Comparison of ENCODE assay signal across 14 cellular contexts in genomic region chr2:142112648-142113278, GRCh38. TPM values are rescaled to one million over a fixed set of nuclear protein-coding genes. Genes with fewer than 3 reads are reported as not detected.
DNase-seq lines count a peak whose midpoint lies in the region; ATAC-seq, FAIRE-seq and TF ChIP-seq lines count a peak whose summit lies in the region.
"Had no signal": no experiment of that assay in that cellular context is flagged by ENCODE, and none has a peak within 500 bp of the region (broad histone marks: within the 10 kb centered on the region; RNA-seq: fewer than 3 reads in every experiment).

No MANE protein-coding gene starts in this region.

- WGBS in lower leg skin, 2 donors: 80 to 86% methylated on average over 2 of the region's 2 CpGs

- FAIRE-seq in bronchial epithelial cell (lab: Jason Lieb, UNC): no peak
- FAIRE-seq: colon, H1 had no signal

- H3K27ac Mint-ChIP-seq in Calu3 (ENCODE audit: unreplicated experiment): no peak overlapping the region
- H3K27ac Mint-ChIP-seq: nephron; T-helper 2 cell treated with Interferon-gamma antibody and Interleukin-4, amounts not matched to agents 5 μg/mL and 100 μg/mL, for 36 hours had no signal

- H3K27ac ChIP-seq in left lung: no peak overlapping the region

- H3K27me3 Mint-ChIP-seq in Calu3 (ENCODE audit: unreplicated experiment): no peaks in the 10 kb centered on the region

- H3K9me3 ChIP-seq in Loucy (ENCODE audit: insufficient read depth, low read depth, low read length): no peaks in the 10 kb centered on the region
- no peaks in the 10 kb centered on the region for H3K9me3 ChIP-seq in left lung
- H3K9me3 ChIP-seq in BE2C: no peaks in the 10 kb centered on the region
- H3K9me3 ChIP-seq: tibial nerve had no signal

- H3K27me3 ChIP-seq in Loucy (ENCODE audit: insufficient read depth, low read length, poor library complexity, severe bottlenecking) (no peaks in the 10 kb centered on the region), bronchial epithelial cell (ENCODE audit: control insufficient read depth, insufficient read depth, low read length) (no peaks in the 10 kb centered on the region), left lung (no peaks in the 10 kb centered on the region), BE2C (no peaks in the 10 kb centered on the region)
- H3K27me3 ChIP-seq: tibial nerve had no signal

- H3F3A ChIP-seq in Loucy (ENCODE audit: low read depth): no peaks in the 10 kb centered on the region

- H3K36me3 ChIP-seq in Loucy (ENCODE audit: insufficient read depth, low read length) (no peaks in the 10 kb centered on the region), bronchial epithelial cell (ENCODE audit: control insufficient read depth, insufficient read depth, low read length) (no peaks in the 10 kb centered on the region), left lung (no peaks in the 10 kb centered on the region), BE2C (no peaks in the 10 kb centered on the region)
- H3K36me3 ChIP-seq: tibial nerve had no signal

- no peaks in the 10 kb centered on the region for H3K4me1 Mint-ChIP-seq in Calu3 (ENCODE audit: low read depth, unreplicated experiment)
- H3K4me1 Mint-ChIP-seq: nephron had no signal

- TF ChIP-seq POLR2A in lower leg skin (IDR thresholded peaks at IDR 0.05): no peak

- H3K4me2 ChIP-seq in Loucy (ENCODE audit: low read depth, low read length, poor library complexity, severe bottlenecking): no peak overlapping the region

- intact Hi-C loops in Calu3 (cut with micrococcal nuclease; ENCODE audit: unreplicated experiment) (loop anchor here (10.0 kb wide), 1 partner anchor 158 kb away; no protein-coding TSS in a partner anchor), left lung (cut with DNase I) (no loop called here), lower leg skin (cut with DNase I; ENCODE audit: low total_unique reads) (no loop called here)

- DNase-seq in Calu3 (peak; percentile 10), bronchial epithelial cell (ENCODE audit: low read depth) (peak; percentile 75), left lung (no peak), NCI-H1105 (lab: John Stamatoyannopoulos, UW) (no peak), BE2C (no peak), lower leg skin (ENCODE audit: low spot score in 2 of 2) (no peak)
- DNase-seq: activated T-cell treated with anti-CD3 and anti-CD28 coated beads for 4 hours had no signal

- H3K4me3 ChIP-seq in Loucy (ENCODE audit: low read length, poor library complexity, severe bottlenecking) (no peak overlapping the region), bronchial epithelial cell (ENCODE audit: low read depth, low read length) (no peak overlapping the region), left lung (no peak overlapping the region), BE2C (ENCODE audit: low read depth, low read length) (no peak overlapping the region), lower leg skin (ENCODE audit: low read depth, poor library complexity, severe bottlenecking) (no peak overlapping the region)
- H3K4me3 ChIP-seq: tibial nerve had no signal

- no TSS peak for BruUV-seq in Calu3 (replicated peaks; lab: Mats Ljungman, UMichigan)

- no peaks in the 10 kb centered on the region for H3K4me1 ChIP-seq in Loucy (ENCODE audit: insufficient read depth, low read length, poor library complexity, severe bottlenecking)
- H3K4me1 ChIP-seq in left lung: no peaks in the 10 kb centered on the region
- H3K4me1 ChIP-seq in BE2C: no peaks in the 10 kb centered on the region
- H3K4me1 ChIP-seq: tibial nerve had no signal

- H3K9ac ChIP-seq in Loucy (ENCODE audit: low read depth, low read length, poor library complexity, severe bottlenecking): no peak overlapping the region

- no peaks in the 10 kb centered on the region for H3K36me3 Mint-ChIP-seq in Calu3 (ENCODE audit: insufficient read depth, unreplicated experiment)

- no peaks in the 10 kb centered on the region for H3K9me2 ChIP-seq in Loucy (replicated peaks; ENCODE audit: low read depth, low read length)

- peak; percentile 27 for ATAC-seq in left lung
- no peak for ATAC-seq in GM21576 (IDR thresholded peaks at IDR 0.05; ENCODE audit: unreplicated experiment)

- no peaks in the 10 kb centered on the region for H4K20me1 ChIP-seq in Loucy (ENCODE audit: insufficient read depth, low read length, poor library complexity, severe bottlenecking)

- H3K79me2 ChIP-seq in Loucy (ENCODE audit: insufficient read depth, low read length): no peaks in the 10 kb centered on the region

- no peak overlapping the region for H3K4me3 Mint-ChIP-seq in Calu3 (ENCODE audit: low read depth, unreplicated experiment)
- H3K4me3 Mint-ChIP-seq: nephron; T-helper 2 cell treated with Interferon-gamma antibody and Interleukin-4, amounts not matched to agents 5 μg/mL and 100 μg/mL, for 36 hours had no signal

- TF ChIP-seq CTCF in Calu3 (IDR thresholded peaks at IDR 0.05; ENCODE audit: unreplicated experiment) (no peak), Loucy (conservative IDR thresholded peaks at IDR 0.05; ENCODE audit: low read length) (0 out of 2 replicates have a peak, but pooled peaks have one; percentile 11), bronchial epithelial cell (IDR thresholded peaks at IDR 0.05; ENCODE audit: insufficient read depth, low read length, severe bottlenecking) (no peak), left lung (IDR thresholded peaks at IDR 0.05) (no peak), BE2C (IDR thresholded peaks at IDR 0.05; ENCODE audit: low read depth, low read length) (no peak), lower leg skin (IDR thresholded peaks at IDR 0.05) (no peak)

- H2AFZ ChIP-seq in Loucy (ENCODE audit: low read length): no peak overlapping the region

- H3K9me3 Mint-ChIP-seq in Calu3 (ENCODE audit: low read depth, unreplicated experiment): peaks cover 3% of the 10 kb centered on the region

- CTCF ChIA-PET in Calu3 (lab: Charles Lee): interaction anchor here (0.9 kb wide), 1 partner anchor 12 kb away, joined by 3 read pairs; no protein-coding TSS in a partner anchor

RNA-seq across cellular contexts. Expression of gene LRP1B, which starts 18.1 kb away (rescaled TPM):
- total RNA-seq in Calu3 (2022): 0.05 and 0.21 TPM in 2 replicates
- total RNA-seq in bronchial epithelial cell: under 0.01 TPM in 1 of 2 replicates, not detected in the other
- total RNA-seq in left lung: under 1 TPM; 0.03 to 0.05 TPM
- polyA plus RNA-seq in BE2C (2012; ENCODE audit: insufficient read depth, insufficient read length, low read depth): 0.36 TPM
- total RNA-seq in lower leg skin: 1 to 10 TPM in 2 of 4 donors, under 1 TPM in 2; 0.80 to 1.6 (median 1.0) TPM
- total RNA-seq: H1 had no signal

Comparison
In these comparisons a context has a peak if more than half of its experiments do, and no peak if none do; other contexts are left out.
1. DNase-seq: peak in Calu3 (single experiment) and bronchial epithelial cell (single experiment); none in left lung (0 of 2), NCI-H1105 (single experiment), BE2C (single experiment) and lower leg skin (0 of 2).